Comparison of ENCODE assay signal across 8 cellular contexts in genomic region chr15:98873441-98874218, GRCh38.
DNase-seq lines count a peak whose midpoint lies in the region; ATAC-seq and TF ChIP-seq lines count a peak whose summit lies in the region.

No MANE protein-coding gene starts in this region.

- no peaks in the 10 kb centered on the region for H3K27me3 ChIP-seq in osteoblast (ENCODE audit: insufficient read depth, low read length)

- peak overlapping the region; percentile 50 for H3K4me3 ChIP-seq in osteoblast (ENCODE audit: insufficient read depth, low read length)

- no peaks in the 10 kb centered on the region for H3K36me3 ChIP-seq in osteoblast (ENCODE audit: insufficient read depth, low read length)

- TF ChIP-seq CTCF in chondrocyte (IDR thresholded peaks at IDR 0.05) (peak; percentile 58), osteoblast (IDR thresholded peaks at IDR 0.05; ENCODE audit: extremely low read depth, low read depth, low read length) (peak; percentile 8)

- peaks cover 51% of the 10 kb centered on the region for H3K79me2 ChIP-seq in osteoblast (ENCODE audit: insufficient read depth, low read length)

- no peaks in the 10 kb centered on the region for H3K9me3 Mint-ChIP-seq in activated T-cell treated with anti-CD3 and anti-CD28 coated beads, Interleukin-2, amount 50 U/mL, for 24 hours
- H3K9me3 Mint-ChIP-seq in chondrocyte (ENCODE audit: low read depth), result no peaks in the 10 kb centered on the region

- no peaks in the 10 kb centered on the region for H3K9me3 ChIP-seq in osteoblast (ENCODE audit: low read depth, low read length)

- ATAC-seq in GM21367 (IDR thresholded peaks at IDR 0.05; ENCODE audit: unreplicated experiment), result no peak

- H3K36me3 Mint-ChIP-seq in activated T-cell treated with anti-CD3 and anti-CD28 coated beads, Interleukin-2, amount 50 U/mL, for 24 hours (ENCODE audit: low read depth), result peaks cover 3% of the 10 kb centered on the region
- no peaks in the 10 kb centered on the region for H3K36me3 Mint-ChIP-seq in chondrocyte (ENCODE audit: low read depth)

- peaks cover 35% of the 10 kb centered on the region for H3K4me1 Mint-ChIP-seq in activated T-cell treated with anti-CD3 and anti-CD28 coated beads, Interleukin-2, amount 50 U/mL, for 24 hours (ENCODE audit: low read depth)
- H3K4me1 Mint-ChIP-seq in chondrocyte (ENCODE audit: low read depth), result peaks cover 95% of the 10 kb centered on the region

- H4K20me1 ChIP-seq in osteoblast (ENCODE audit: insufficient read depth, low read length), result no peaks in the 10 kb centered on the region

- DNase-seq in activated T-cell treated with anti-CD3 and anti-CD28 coated beads, Interleukin-2, amount 50 U/mL, for 24 hours, result no peak
- DNase-seq in activated T-cell treated with anti-CD3 and anti-CD28 coated beads for 4 hours (no peak), MV-4-11 (lab: John Stamatoyannopoulos, UW) (peak; percentile 23), chondrocyte (ENCODE audit: low spot score) (no peak), osteoblast (ENCODE audit: insufficient read length, low spot score, missing footprints) (peak; percentile 78), hypothalamus (lab: John Stamatoyannopoulos, UW) (no peak)
- no peak for DNase-seq in central memory CD4-positive, alpha-beta T cell

- no peak overlapping the region for H2AFZ ChIP-seq in osteoblast (ENCODE audit: low read length)

- peak overlapping the region; percentile 8 for H3K27ac Mint-ChIP-seq in activated T-cell treated with anti-CD3 and anti-CD28 coated beads, Interleukin-2, amount 50 U/mL, for 24 hours
- H3K27ac Mint-ChIP-seq in chondrocyte (ENCODE audit: unreplicated experiment), result peak overlapping the region; percentile 94

- peaks cover 57% of the 10 kb centered on the region for H3K4me1 ChIP-seq in osteoblast (ENCODE audit: insufficient read depth, low read length)

- no peak overlapping the region for H3K4me3 Mint-ChIP-seq in activated T-cell treated with anti-CD3 and anti-CD28 coated beads, Interleukin-2, amount 50 U/mL, for 24 hours
- H3K4me3 Mint-ChIP-seq in chondrocyte (ENCODE audit: unreplicated experiment), result peak overlapping the region; percentile 67

- H3K27ac ChIP-seq in osteoblast (ENCODE audit: low read depth, low read length), result peak overlapping the region; percentile 85

- no peaks in the 10 kb centered on the region for H3K27me3 Mint-ChIP-seq in activated T-cell treated with anti-CD3 and anti-CD28 coated beads, Interleukin-2, amount 50 U/mL, for 24 hours
- H3K27me3 Mint-ChIP-seq in chondrocyte (ENCODE audit: low read depth), result no peaks in the 10 kb centered on the region

- peak overlapping the region; percentile 80 for H3K4me2 ChIP-seq in osteoblast (ENCODE audit: insufficient read depth, low read length)

Comparison
In these comparisons a context has a peak if more than half of its experiments do, and no peak if none do; other contexts are left out.
1. DNase-seq: peak in MV-4-11 (single experiment) and osteoblast (single experiment); none in activated T-cell treated with anti-CD3 and anti-CD28 coated beads, Interleukin-2, amount 50 U/mL, for 24 hours (single experiment), activated T-cell treated with anti-CD3 and anti-CD28 coated beads for 4 hours (single experiment), chondrocyte (single experiment), hypothalamus (0 of 51) and central memory CD4-positive, alpha-beta T cell (single experiment).